In genomic region chr14:59336078-59336477, GRCh38 we compare ENCODE assay signal across 1 cellular context.
TF ChIP-seq lines count a peak whose summit lies in the region.

No MANE protein-coding gene starts in this region.

TF ChIP-seq in GM23338, 12 proteins besides CTCF, POLR2A, EP300 and RAD21 (continued from another document):
- no peak for TF ChIP-seq ZNF462 (CRISPR knock-in tag; IDR thresholded peaks at IDR 0.05)
- TF ChIP-seq EZH2 (IDR thresholded peaks at IDR 0.05; ENCODE audit: low read depth, unreplicated experiment), result no peak
